In genomic region chr1:42332877-42333276, GRCh38 we compare ENCODE assay signal across 1 cellular context.
TF ChIP-seq lines count a peak whose summit lies in the region.

No MANE protein-coding gene starts in this region.

TF ChIP-seq in neural cell, 6 proteins besides CTCF, POLR2A, EP300 and RAD21 (continued from another document):
- no peak for TF ChIP-seq REST (IDR thresholded peaks at IDR 0.05; ENCODE audit: borderline replicate concordance)
- TF ChIP-seq TAF1 (IDR thresholded peaks at IDR 0.05; ENCODE audit: low read depth), result no peak
TF ChIP-seq in neural cell: peak in this region for 0.
